In genomic region chr15:65258370-65258769, GRCh38 we compare ENCODE assay signal across 23 cellular contexts. TPM values are rescaled to one million over a fixed set of nuclear protein-coding genes. Genes with fewer than 3 reads are reported as not detected.
A peak's percentile ranks its signal among the peaks of the same experiment; 100 is the strongest.
DNase-seq lines count a peak whose midpoint lies in the region; ATAC-seq and TF ChIP-seq lines count a peak whose summit lies in the region.
"Had no signal": no experiment of that assay in that cellular context is flagged by ENCODE, and none has a peak within 500 bp of the region (broad histone marks: within the 10 kb centered on the region; RNA-seq: fewer than 3 reads in every experiment).

No MANE protein-coding gene starts in this region.

- H3K9me3 ChIP-seq in right cardiac atrium (ENCODE audit: control insufficient read depth, low read length) = no peaks in the 10 kb centered on the region
- H3K9me3 ChIP-seq: spleen had no signal

- intact Hi-C loops in right cardiac atrium (cut with DNase I) = no loop called here

- ATAC-seq in right cardiac atrium (no peak), GM21717 (IDR thresholded peaks at IDR 0.05; ENCODE audit: unreplicated experiment) (no peak)

- H3K4me1 ChIP-seq in right cardiac atrium (ENCODE audit: control insufficient read depth, insufficient read depth, low read length) (no peaks in the 10 kb centered on the region), rectal smooth muscle tissue (ENCODE audit: control insufficient read depth, insufficient read depth, low read length) (peaks cover 52% of the 10 kb centered on the region), urinary bladder (ENCODE audit: insufficient read depth) (no peaks in the 10 kb centered on the region)
- H3K4me1 ChIP-seq: parathyroid adenoma, spleen had no signal

- H3K27me3 ChIP-seq in right cardiac atrium (ENCODE audit: control insufficient read depth, insufficient read depth) (no peaks in the 10 kb centered on the region), rectal smooth muscle tissue (ENCODE audit: control insufficient read depth, insufficient read depth, low read length) (no peaks in the 10 kb centered on the region)
- H3K27me3 ChIP-seq: spleen had no signal

- H3K4me3 Mint-ChIP-seq in brain = no peak overlapping the region
- H3K4me3 Mint-ChIP-seq: naive B cell had no signal

- no peaks in the 10 kb centered on the region for H3K27me3 Mint-ChIP-seq in brain
- H3K27me3 Mint-ChIP-seq: naive B cell had no signal

- peaks cover 44% of the 10 kb centered on the region for H3K4me1 Mint-ChIP-seq in brain

- peak overlapping the region; percentile 92 for H3K27ac ChIP-seq in right cardiac atrium (ENCODE audit: low read length)
- H3K27ac ChIP-seq in rectal smooth muscle tissue (ENCODE audit: low read depth, low read length) = peak overlapping the region; percentile 89
- H3K27ac ChIP-seq in urinary bladder (ENCODE audit: low read depth) = peak overlapping the region; percentile 24
- H3K27ac ChIP-seq: parathyroid adenoma, SK-N-MC had no signal

- H3K4me3 ChIP-seq in right cardiac atrium (ENCODE audit: low read length) = no peak overlapping the region
- H3K4me3 ChIP-seq in rectal smooth muscle tissue (ENCODE audit: low read length) = peak overlapping the region; percentile 34
- no peak overlapping the region for H3K4me3 ChIP-seq in urinary bladder (ENCODE audit: low read depth, low read length)
- H3K4me3 ChIP-seq: lung, SK-N-MC, spleen had no signal

- peaks cover 82% of the 10 kb centered on the region for H3K36me3 Mint-ChIP-seq in brain

- 66% methylated on average over 2 of the region's 2 CpGs for WGBS in right cardiac atrium
- 36% methylated on average over 2 of the region's 2 CpGs for WGBS in urinary bladder

- TF ChIP-seq CTCF in brain (conservative IDR thresholded peaks at IDR 0.05) = no peak

- H3K9ac ChIP-seq in rectal smooth muscle tissue (ENCODE audit: low read length) = no peak overlapping the region
- H3K9ac ChIP-seq: parathyroid adenoma had no signal

- peaks cover 0 to 4% (median 0%) of the 10 kb centered on the region in 5 experiments for H3K9me3 Mint-ChIP-seq in brain
- H3K9me3 Mint-ChIP-seq: naive B cell had no signal

- peak overlapping the region; percentile 20 to 85 (median 51) for H3K27ac Mint-ChIP-seq in brain

- DNase-seq in right cardiac atrium (peak in 1 of 3 donors; percentile 58), NCI-H2029 treated with DMSO at 0.1 percent for 48 hours (lab: John Stamatoyannopoulos, UW) (no peak), NCI-H1436 (lab: John Stamatoyannopoulos, UW) (no peak)
- DNase-seq: activated CD4-positive, alpha-beta T cell treated with anti-CD3 and anti-CD28 coated beads, Interleukin-2, amount 50 U/mL, for 4 hours; activated gamma-delta T cell treated with Interleukin-2 at 50 U/mL for 16 hours; activated T-cell treated with anti-CD3 and anti-CD28 coated beads for 4 hours; central memory CD4-positive, alpha-beta T cell; naive B cell; NCI-H2227 treated with DMSO at 0.1 percent for 48 hours; NCI-H774; spleen; stimulated activated CD8-positive, alpha-beta memory T cell treated with anti-CD3 and anti-CD28 coated beads, Interleukin-4, amount 100 ng/mL, for 48 hours had no signal

- H3K36me3 ChIP-seq in rectal smooth muscle tissue (ENCODE audit: control insufficient read depth, insufficient read depth, low read length) (peaks cover 13% of the 10 kb centered on the region), urinary bladder (ENCODE audit: insufficient read depth) (peaks cover 4% of the 10 kb centered on the region)

RNA-seq across cellular contexts. Expression of gene PARP16, which starts 28.3 kb away (rescaled TPM):
- 8.4 TPM for polyA plus RNA-seq in brain (ENCODE audit: insufficient read depth, low read depth, low replicate concordance)
- total RNA-seq in right cardiac atrium = 1 to 10 TPM; 5.2 to 6.1 (median 5.5) TPM
- 4.3 TPM for polyA plus RNA-seq in right cardiac atrium
- total RNA-seq in urinary bladder = 8.2 TPM
- polyA plus RNA-seq in urinary bladder = 13.4 TPM

RNA-seq across cellular contexts. Expression of gene RNU5A-1, which starts 37.5 kb away (rescaled TPM):
- not detected for polyA plus RNA-seq in brain (ENCODE audit: insufficient read depth, low read depth, low replicate concordance)
- total RNA-seq in right cardiac atrium = 10 to 100 TPM in 1 of 4 donors, not detected in 3; 12.5 TPM
- polyA plus RNA-seq in right cardiac atrium = not detected
- not detected for total RNA-seq in urinary bladder
- polyA plus RNA-seq in urinary bladder = not detected
- total RNA-seq: epithelial cell of proximal tubule; glomerular endothelial cell; H1; lung; spleen; T-helper 2 cell treated with Interferon-gamma antibody and Interleukin-4, amounts not matched to agents 100 ng/mL and 5 ng/mL, for 36 hours had no signal
- polyA plus RNA-seq: H1, lung, spleen had no signal

RNA-seq across cellular contexts. Expression of gene RNU5B-1, which starts 46.1 kb away (rescaled TPM):
- polyA plus RNA-seq in brain (ENCODE audit: insufficient read depth, low read depth, low replicate concordance) = not detected
- total RNA-seq in right cardiac atrium = 10 to 100 TPM; 16.9 to 71.0 (median 42.7) TPM
- not detected for polyA plus RNA-seq in right cardiac atrium
- total RNA-seq in urinary bladder = under 0.01 TPM
- polyA plus RNA-seq in urinary bladder = not detected
- total RNA-seq: epithelial cell of proximal tubule; glomerular endothelial cell; H1; T-helper 2 cell treated with Interferon-gamma antibody and Interleukin-4, amounts not matched to agents 100 ng/mL and 5 ng/mL, for 36 hours had no signal
- polyA plus RNA-seq: H1, lung, spleen had no signal

RNA-seq across cellular contexts. Expression of gene CILP, which starts 47.1 kb away (rescaled TPM):
- polyA plus RNA-seq in brain (ENCODE audit: insufficient read depth, low read depth, low replicate concordance) = not detected
- total RNA-seq in right cardiac atrium = 1 to 10 TPM; 2.3 to 9.9 (median 4.1) TPM
- 1.3 TPM for polyA plus RNA-seq in right cardiac atrium
- 49.3 TPM for total RNA-seq in urinary bladder
- polyA plus RNA-seq in urinary bladder = 72.2 TPM
- total RNA-seq: epithelial cell of proximal tubule, H1 had no signal

Comparison
In these comparisons a context has a peak if more than half of its experiments do, and no peak if none do; other contexts are left out.
1. H3K27ac ChIP-seq: peak in every context shown above with its lines; median percentile 92 in right cardiac atrium; 89 in rectal smooth muscle tissue; 24 in urinary bladder.